In genomic region chrX:49922291-49923241, GRCh38 we compare ENCODE assay signal across 8 cellular contexts.
DNase-seq lines count a peak whose midpoint lies in the region; ATAC-seq and TF ChIP-seq lines count a peak whose summit lies in the region.

Gene CLCN5 (plus strand): TSS chrX:49922596. CDS start chrX:49925299, 2,703 bp downstream.

- DNase-seq in AG09309 (ENCODE audit: low read depth): peak; percentile 68
- peak; percentile 96 for DNase-seq in NCI-H345 (lab: John Stamatoyannopoulos, UW)
- DNase-seq in activated CD4-positive, CD25-positive, alpha-beta regulatory T cell treated with anti-CD3 and anti-CD28 coated beads, Interleukin-2, amount 50 U/mL, for 16 hours (ENCODE audit: low read depth, low spot score): peak; percentile 80
- DNase-seq in cerebellar nuclear complex (lab: John Stamatoyannopoulos, UW): peak; percentile 44 to 63
- DNase-seq in iris pigment epithelial cell (ENCODE audit: low read depth): peak; percentile 92
- DNase-seq in stimulated activated CD4-positive, alpha-beta T cell treated with anti-CD3 and anti-CD28 coated beads, Interleukin-12 subunit alpha, Interleukin-12 subunit beta, amount 100 ng/mL, for 4 hours: peak; percentile 89

- ATAC-seq in GM19025 (IDR thresholded peaks at IDR 0.05; ENCODE audit: low read depth, unreplicated experiment): peak; percentile 99
- ATAC-seq in HG03280 (IDR thresholded peaks at IDR 0.05; ENCODE audit: unreplicated experiment): peak; percentile 97

- peak within 1 kb of the TSS; percentile 59 for H3K4me3 ChIP-seq in AG09309 (ENCODE audit: control insufficient read depth, low read depth, low read length)

- TF ChIP-seq CTCF in AG09309 (IDR thresholded peaks at IDR 0.05; ENCODE audit: control insufficient read depth, insufficient read depth, low read depth, low read length, missing control alignments): no peak

Comparison
In these comparisons a context has a peak if more than half of its experiments do, and no peak if none do; other contexts are left out.
1. Peak in every context shown above with its lines: DNase-seq, ATAC-seq and H3K4me3 ChIP-seq.